In the genomic region with DNA sequence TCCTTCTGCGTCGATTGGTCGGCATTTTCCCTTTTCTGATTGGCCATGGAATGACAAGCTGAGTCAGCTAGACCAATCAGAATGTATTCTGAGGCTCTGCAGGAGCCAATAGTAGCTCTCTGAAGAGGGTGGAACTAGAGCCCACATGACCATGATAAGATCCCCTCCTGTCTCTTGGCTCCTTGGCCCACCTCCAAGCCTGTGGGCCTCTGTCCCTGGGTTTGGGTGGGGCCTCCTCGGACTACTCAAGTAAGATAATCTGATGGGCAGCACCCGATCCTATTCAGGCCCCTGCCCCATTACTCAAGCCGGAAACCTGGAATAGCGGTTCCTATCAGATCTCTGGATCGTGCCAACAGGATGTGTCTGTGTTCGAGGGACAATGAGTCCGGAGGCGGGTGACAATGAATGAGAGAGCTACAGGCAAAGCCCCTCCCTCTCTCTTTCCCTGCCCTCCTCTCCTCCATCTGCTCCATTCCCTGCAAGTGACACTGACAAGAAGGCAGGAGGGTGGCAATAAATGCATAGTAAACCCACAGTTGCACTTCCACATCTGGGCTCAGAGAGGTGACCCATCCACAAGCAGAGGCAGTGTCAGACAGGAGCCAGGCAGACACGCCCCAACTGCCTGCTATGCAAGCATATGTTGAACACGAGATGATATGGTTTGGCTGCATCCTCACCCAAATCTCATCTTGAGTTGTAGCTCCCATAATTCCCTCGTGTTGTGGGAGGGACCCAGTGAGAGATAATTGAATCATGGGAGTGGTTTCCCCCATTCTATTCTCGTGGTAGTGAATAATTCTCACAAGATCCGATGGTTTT, we compare ENCODE assay signal across 14 cellular contexts.
A peak's percentile ranks its signal among the peaks of the same experiment; 100 is the strongest.
DNase-seq lines count a peak whose midpoint lies in the region; ATAC-seq, FAIRE-seq and TF ChIP-seq lines count a peak whose summit lies in the region.
"Had no signal": no experiment of that assay in that cellular context is flagged by ENCODE, and none has a peak within 500 bp of the region (broad histone marks: within the 10 kb centered on the region; RNA-seq: fewer than 3 reads in every experiment).

No MANE protein-coding gene starts in this region.

- H3K27ac ChIP-seq in SK-N-SH (ENCODE audit: low read depth in 2 of 2, low read length in 1 of 2) (peak overlapping the region; percentile 41 to 91; a peak in 3 of 4 replicates), thoracic aorta (peak overlapping the region; percentile 21 to 54), mammary epithelial cell (ENCODE audit: insufficient read depth, low read depth, low read length) (no peak overlapping the region)
- H3K27ac ChIP-seq: epithelial cell of prostate had no signal

- intact Hi-C loops in mammary epithelial cell (cut with micrococcal nuclease), result loop anchor here (2.0 kb wide), 2 partner anchors 147 to 181 kb away; partner anchors contain the start of gene RUFY4

- H3K9ac ChIP-seq in SK-N-SH, result no peak overlapping the region
- no peak overlapping the region for H3K9ac ChIP-seq in mammary epithelial cell (ENCODE audit: insufficient read depth, low read length)

- no peaks in the 10 kb centered on the region for H3K9me2 ChIP-seq in SK-N-SH

- no peaks in the 10 kb centered on the region for H3K9me3 ChIP-seq in SK-N-SH
- H3K9me3 ChIP-seq in thoracic aorta, result no peaks in the 10 kb centered on the region
- no peaks in the 10 kb centered on the region for H3K9me3 ChIP-seq in mammary epithelial cell (replicated peaks; ENCODE audit: insufficient read depth, low read length)

- POLR2A ChIA-PET in SK-N-SH (lab: Yijun Ruan, JAX), result interaction anchor here (0.6 to 2.0 kb wide), 13 partner anchors 9 to 113 kb away, joined by 3 to 18 read pairs (median 4); no protein-coding TSS in a partner anchor

- no peak overlapping the region for H2AFZ ChIP-seq in SK-N-SH (ENCODE audit: low read depth)
- no peak overlapping the region for H2AFZ ChIP-seq in mammary epithelial cell (ENCODE audit: low read depth, low read length)

- H3K4me1 ChIP-seq in SK-N-SH (ENCODE audit: control insufficient read depth in 1 of 2, insufficient read depth in 2 of 2, low read depth in 1 of 2, low read length in 1 of 2) (peaks cover 0 to 28% of the 10 kb centered on the region in 2 experiments; a peak in 1 of 4 replicates), thoracic aorta (ENCODE audit: control insufficient read depth in 1 of 2, low read depth in 2 of 2) (peaks cover 10 to 56% of the 10 kb centered on the region in 2 donors), mammary epithelial cell (ENCODE audit: insufficient read depth, low read length) (no peaks in the 10 kb centered on the region)

- TF ChIP-seq POLR2A in GM12892 (IDR thresholded peaks at IDR 0.05; ENCODE audit: low read depth, low read length), result no peak

- H4K20me1 ChIP-seq in SK-N-SH (ENCODE audit: insufficient read depth) (peaks cover 37% of the 10 kb centered on the region), mammary epithelial cell (ENCODE audit: insufficient read depth, low read length) (no peaks in the 10 kb centered on the region)

- ATAC-seq in thoracic aorta (ENCODE audit: insufficient number of reproducible peaks, low FRiP score, low read depth) (no peak), GM21447 (IDR thresholded peaks at IDR 0.05; ENCODE audit: unreplicated experiment) (no peak), GM21786 (IDR thresholded peaks at IDR 0.05; ENCODE audit: unreplicated experiment) (no peak)
- ATAC-seq: activated T-helper 17 cell treated with anti-CD3 and anti-CD28 coated beads, Interleukin-2, amount 50 U/mL, for 72 hours; CD8-positive, alpha-beta T cell had no signal

- WGBS in SK-N-SH (ENCODE audit: low lambda C conversion rate), result 38% methylated on average over 14 of the region's 16 CpGs
- WGBS in mammary epithelial cell (ENCODE audit: low coverage, missing lambda C conversion rate), result 36% methylated on average over 16 of the region's 16 CpGs

- H3K36me3 ChIP-seq in SK-N-SH (replicated peaks in 1 of 2; ENCODE audit: control insufficient read depth in 1 of 2, insufficient read depth in 2 of 2, low read length in 1 of 2) (peaks cover 59 to 62% of the 10 kb centered on the region in 2 experiments), thoracic aorta (peaks cover 89% of the 10 kb centered on the region), mammary epithelial cell (ENCODE audit: insufficient read depth, low read length) (no peaks in the 10 kb centered on the region)

- in situ Hi-C loops in mammary epithelial cell (cut with MboI; ENCODE audit: low sequenced_read_pairs in 2 of 2), result loop anchor here (5.0 to 10.0 kb wide), 2 partner anchors 96 to 97 kb away; no protein-coding TSS in a partner anchor

- DNase-seq in SK-N-SH (peak; percentile 87), dermis microvascular lymphatic vessel endothelial cell (ENCODE audit: low read depth in 2 of 2) (peak; percentile 88 to 92), iris pigment epithelial cell (ENCODE audit: low read depth) (peak; percentile 15), thoracic aorta (ENCODE audit: low spot score) (no peak), GM12892 (ENCODE audit: insufficient read length) (no peak), mammary epithelial cell (no peak)
- DNase-seq: activated CD4-positive, alpha-beta T cell treated with anti-CD3 and anti-CD28 coated beads, Interleukin-2, amount 10 ng/mL, durations not matched to agents 24 days and 14 days; CD8-positive, alpha-beta T cell; GDM1; NCI-H2029 had no signal

- no peak overlapping the region; a peak in 1 of 4 replicates for H3K4me3 ChIP-seq in SK-N-SH (ENCODE audit: low read depth in 2 of 2, low read length in 1 of 2)
- no peak overlapping the region for H3K4me3 ChIP-seq in thoracic aorta
- H3K4me3 ChIP-seq in mammary epithelial cell (replicated peaks in 1 of 3; ENCODE audit: insufficient read depth in 1 of 3, low read depth in 2 of 3, low read length in 3 of 3), result no peak overlapping the region

- H3K4me2 ChIP-seq in SK-N-SH (no peak overlapping the region; the same call in 1 of the 2 replicates), mammary epithelial cell (ENCODE audit: insufficient read depth, low read depth, low read length) (no peak overlapping the region)

- H3F3A ChIP-seq in SK-N-SH (replicated peaks; ENCODE audit: insufficient read depth), result peaks cover 33% of the 10 kb centered on the region

- dilution Hi-C loops in mammary epithelial cell (cut with HindIII; ENCODE audit: low sequenced_read_pairs), result no loop called here

- CTCF ChIA-PET in SK-N-SH (lab: Yijun Ruan, JAX) (interaction anchor here (0.7 to 20.7 kb wide), 35 partner anchors 8 to 1236 kb away, joined by 3 to 360 read pairs (median 11); no protein-coding TSS in a partner anchor), mammary epithelial cell (lab: Charles Lee; ENCODE audit: low non-redundant PET) (interaction anchor here (0.7 kb wide), 1 partner anchor 102 kb away, joined by 3 read pairs; no protein-coding TSS in a partner anchor)

- TF ChIP-seq RAD21 in SK-N-SH (IDR thresholded peaks at IDR 0.05; ENCODE audit: low read length), result peak; percentile 44

- TF ChIP-seq CTCF in SK-N-SH (IDR thresholded peaks at IDR 0.05) (no peak), thoracic aorta (IDR thresholded peaks at IDR 0.05) (no peak), mammary epithelial cell (conservative IDR thresholded peaks at IDR 0.05 in 1 of 2, IDR thresholded peaks at IDR 0.05 in 1 of 2; ENCODE audit: extremely low read depth in 1 of 2, insufficient read depth in 1 of 2, low read depth in 1 of 2, low read length in 2 of 2) (no peak)

- H3K79me2 ChIP-seq in SK-N-SH (ENCODE audit: insufficient read depth), result peaks cover 20% of the 10 kb centered on the region; the same call in 1 of the 2 replicates
- H3K79me2 ChIP-seq in mammary epithelial cell (ENCODE audit: insufficient read depth, low read length), result no peaks in the 10 kb centered on the region

- no peaks in the 10 kb centered on the region for H3K27me3 ChIP-seq in SK-N-SH (ENCODE audit: insufficient read depth)
- no peaks in the 10 kb centered on the region for H3K27me3 ChIP-seq in thoracic aorta (replicated peaks; ENCODE audit: insufficient read depth)
- H3K27me3 ChIP-seq in mammary epithelial cell (ENCODE audit: insufficient read depth, low read length), result no peaks in the 10 kb centered on the region

- FAIRE-seq in GM12892 (lab: Jason Lieb, UNC), result no peak

- peak in 1 of 2 experiments; percentile 93; a peak in 2 of 4 replicates for TF ChIP-seq EP300 in SK-N-SH (IDR thresholded peaks at IDR 0.05; ENCODE audit: borderline replicate concordance in 1 of 2, low read depth in 1 of 2, low read length in 1 of 2)

- BruUV-seq in mammary epithelial cell (replicated peaks; lab: Mats Ljungman, UMichigan), result no TSS peak

TF ChIP-seq in SK-N-SH, 30 proteins besides CTCF, POLR2A, EP300 and RAD21 (continues in another document):
- TF ChIP-seq, protein P1, sequence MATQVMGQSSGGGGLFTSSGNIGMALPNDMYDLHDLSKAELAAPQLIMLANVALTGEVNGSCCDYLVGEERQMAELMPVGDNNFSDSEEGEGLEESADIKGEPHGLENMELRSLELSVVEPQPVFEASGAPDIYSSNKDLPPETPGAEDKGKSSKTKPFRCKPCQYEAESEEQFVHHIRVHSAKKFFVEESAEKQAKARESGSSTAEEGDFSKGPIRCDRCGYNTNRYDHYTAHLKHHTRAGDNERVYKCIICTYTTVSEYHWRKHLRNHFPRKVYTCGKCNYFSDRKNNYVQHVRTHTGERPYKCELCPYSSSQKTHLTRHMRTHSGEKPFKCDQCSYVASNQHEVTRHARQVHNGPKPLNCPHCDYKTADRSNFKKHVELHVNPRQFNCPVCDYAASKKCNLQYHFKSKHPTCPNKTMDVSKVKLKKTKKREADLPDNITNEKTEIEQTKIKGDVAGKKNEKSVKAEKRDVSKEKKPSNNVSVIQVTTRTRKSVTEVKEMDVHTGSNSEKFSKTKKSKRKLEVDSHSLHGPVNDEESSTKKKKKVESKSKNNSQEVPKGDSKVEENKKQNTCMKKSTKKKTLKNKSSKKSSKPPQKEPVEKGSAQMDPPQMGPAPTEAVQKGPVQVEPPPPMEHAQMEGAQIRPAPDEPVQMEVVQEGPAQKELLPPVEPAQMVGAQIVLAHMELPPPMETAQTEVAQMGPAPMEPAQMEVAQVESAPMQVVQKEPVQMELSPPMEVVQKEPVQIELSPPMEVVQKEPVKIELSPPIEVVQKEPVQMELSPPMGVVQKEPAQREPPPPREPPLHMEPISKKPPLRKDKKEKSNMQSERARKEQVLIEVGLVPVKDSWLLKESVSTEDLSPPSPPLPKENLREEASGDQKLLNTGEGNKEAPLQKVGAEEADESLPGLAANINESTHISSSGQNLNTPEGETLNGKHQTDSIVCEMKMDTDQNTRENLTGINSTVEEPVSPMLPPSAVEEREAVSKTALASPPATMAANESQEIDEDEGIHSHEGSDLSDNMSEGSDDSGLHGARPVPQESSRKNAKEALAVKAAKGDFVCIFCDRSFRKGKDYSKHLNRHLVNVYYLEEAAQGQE (IDR thresholded peaks at IDR 0.05; ENCODE audit: low read depth, low read length), result peak; percentile 25; the same call in 1 of the 2 replicates
- no peak for TF ChIP-seq TEAD4 (IDR thresholded peaks at IDR 0.05; ENCODE audit: borderline replicate concordance, insufficient read depth)

Comparison
In these comparisons a context has a peak if more than half of its experiments do, and no peak if none do; other contexts are left out.
1. DNase-seq: peak in SK-N-SH (single experiment), dermis microvascular lymphatic vessel endothelial cell (2 of 2) and iris pigment epithelial cell (single experiment); none in thoracic aorta (single experiment), GM12892 (single experiment) and mammary epithelial cell (single experiment).